ENCODE assay signal across 8 cellular contexts in the genomic region with DNA sequence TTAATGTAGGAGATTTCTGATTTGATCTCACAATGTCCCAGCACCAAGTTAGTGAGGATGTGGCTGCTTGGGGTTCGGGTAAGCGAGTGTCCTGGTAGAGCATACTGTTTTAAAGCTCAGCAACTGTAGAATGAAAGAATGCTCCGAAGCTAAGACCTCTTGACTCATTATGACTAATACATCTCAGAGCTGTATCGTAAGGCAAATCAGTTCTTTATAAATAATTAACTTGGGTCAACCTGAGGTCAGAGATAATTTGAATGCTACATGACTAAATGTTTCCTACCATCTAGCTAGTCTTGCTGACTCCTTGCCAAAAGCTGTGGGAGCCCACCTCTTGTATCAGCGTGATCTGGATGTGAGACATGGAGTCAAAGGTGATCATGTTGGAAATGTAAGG.
DNase-seq lines count a peak whose midpoint lies in the region; ATAC-seq and TF ChIP-seq lines count a peak whose summit lies in the region.

No MANE protein-coding gene starts in this region.

- TF ChIP-seq CTCF in choroid plexus epithelial cell (conservative IDR thresholded peaks at IDR 0.05; ENCODE audit: low read depth, low read length), result no peak

- no peak overlapping the region for H3K4me3 ChIP-seq in choroid plexus epithelial cell (ENCODE audit: low read depth, low read length)

- DNase-seq in choroid plexus epithelial cell (ENCODE audit: low read depth) (peak; percentile 87), NCI-H128 (lab: John Stamatoyannopoulos, UW; ENCODE audit: unreplicated experiment) (no peak), HUDEP-2 (lab: John Stamatoyannopoulos, UW; ENCODE audit: unreplicated experiment in 76 of 76) (no peak), NCI-H2029 (lab: John Stamatoyannopoulos, UW) (no peak)
- peak; percentile 11 for DNase-seq in stimulated activated CD4-positive, alpha-beta T cell treated with anti-CD3 and anti-CD28 coated beads, Interleukin-4, amount 100 ng/mL, for 1 hour

- peak; percentile 72 for ATAC-seq in GM19372 (IDR thresholded peaks at IDR 0.05; ENCODE audit: low read depth, unreplicated experiment)
- ATAC-seq in HG03520 (IDR thresholded peaks at IDR 0.05; ENCODE audit: unreplicated experiment), result peak; percentile 82
- ATAC-seq in HG03280 (IDR thresholded peaks at IDR 0.05; ENCODE audit: unreplicated experiment), result no peak

Comparison
In these comparisons a context has a peak if more than half of its experiments do, and no peak if none do; other contexts are left out.
1. DNase-seq: peak in choroid plexus epithelial cell (single experiment) and stimulated activated CD4-positive, alpha-beta T cell treated with anti-CD3 and anti-CD28 coated beads, Interleukin-4, amount 100 ng/mL, for 1 hour (single experiment); none in NCI-H128 (single experiment), HUDEP-2 (0 of 76) and NCI-H2029 (single experiment).